Comparison of ENCODE assay signal across 1 cellular context in genomic region chr12:4563336-4563735, GRCh38.
TF ChIP-seq lines count a peak whose summit lies in the region.

No MANE protein-coding gene starts in this region.

TF ChIP-seq in H1, 55 proteins besides CTCF, POLR2A, EP300 and RAD21:
- TF ChIP-seq SIN3A (conservative IDR thresholded peaks at IDR 0.05 in 1 of 2, IDR thresholded peaks at IDR 0.05 in 1 of 2; ENCODE audit: low read depth in 1 of 2, low read length in 2 of 2) (no peak), SRF (IDR thresholded peaks at IDR 0.05; ENCODE audit: low read depth, low read length) (no peak), BACH1 (IDR thresholded peaks at IDR 0.05; ENCODE audit: low read length) (no peak), TBP (IDR thresholded peaks at IDR 0.05; ENCODE audit: low read depth, low read length) (no peak), BCL11A (IDR thresholded peaks at IDR 0.05; ENCODE audit: low read depth in 2 of 2, low read length in 2 of 2) (no peak), RBBP5 (IDR thresholded peaks at IDR 0.05; ENCODE audit: borderline replicate concordance, low read depth, low read length) (no peak), NANOG (IDR thresholded peaks at IDR 0.05; ENCODE audit: insufficient read depth, low read depth, low read length, poor library complexity, severe bottlenecking) (no peak), RFX5 (IDR thresholded peaks at IDR 0.05; ENCODE audit: borderline replicate concordance, low read depth, low read length) (no peak), CREB1 (IDR thresholded peaks at IDR 0.05) (no peak), EGR1 (IDR thresholded peaks at IDR 0.05; ENCODE audit: borderline replicate concordance, low read depth, low read length) (no peak), CTBP2 (IDR thresholded peaks at IDR 0.05; ENCODE audit: borderline replicate concordance, insufficient read depth, insufficient read length, low read length) (no peak), ZNF274 (IDR thresholded peaks at IDR 0.05; ENCODE audit: borderline replicate concordance, extremely low read depth, low read length) (no peak), GTF2F1 (IDR thresholded peaks at IDR 0.05; ENCODE audit: borderline replicate concordance, low read depth, low read length) (no peak), POU5F1 (IDR thresholded peaks at IDR 0.05; ENCODE audit: low read depth, low read length) (no peak), JUND (IDR thresholded peaks at IDR 0.05; ENCODE audit: low read length) (no peak), ASH2L (IDR thresholded peaks at IDR 0.05; ENCODE audit: low read length) (no peak), CHD2 (IDR thresholded peaks at IDR 0.05; ENCODE audit: low read length) (no peak), TAF7 (optimal IDR thresholded peaks at IDR 0.05; ENCODE audit: borderline replicate concordance, low read depth, low read length) (no peak), POLR2AphosphoS5 (IDR thresholded peaks at IDR 0.05; ENCODE audit: low read depth, low read length) (no peak), SP1 (IDR thresholded peaks at IDR 0.05; ENCODE audit: low read depth, low read length) (no peak)
